39 cellular contexts compared by ENCODE assay signal in the genomic region with DNA sequence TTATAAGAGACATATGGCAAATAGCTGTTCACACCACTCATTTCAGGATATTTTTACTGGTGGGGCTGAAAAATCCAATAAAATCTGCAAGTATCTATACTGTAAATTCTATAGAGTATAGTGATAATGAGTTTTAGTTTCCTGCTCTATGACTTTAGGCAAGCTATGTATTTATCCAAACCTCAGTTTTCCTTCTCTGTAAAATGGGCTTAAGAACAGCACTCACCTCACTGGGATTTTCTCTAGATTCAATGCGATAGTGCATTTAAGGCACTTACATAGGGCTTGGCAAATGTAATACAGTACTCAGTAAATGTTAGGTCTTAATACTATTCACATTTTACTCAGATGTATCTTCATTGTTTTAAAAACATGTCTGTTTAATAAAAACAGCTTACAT.
"Had no signal": no experiment of that assay in that cellular context is flagged by ENCODE, and none has a peak within 500 bp of the region (broad histone marks: within the 10 kb centered on the region; RNA-seq: fewer than 3 reads in every experiment).

No MANE protein-coding gene starts in this region.

- DNase-seq: activated effector memory CD4-positive, alpha-beta T cell treated with anti-CD3 and anti-CD28 coated beads, Interleukin-2, amount 50 U/mL, for 16 hours; activated effector memory CD4-positive, alpha-beta T cell treated with Interleukin-2 at 50 U/mL for 16 hours; activated gamma-delta T cell; activated gamma-delta T cell treated with Interleukin-2 at 50 U/mL for 16 hours; activated naive CD4-positive, alpha-beta T cell; activated naive CD4-positive, alpha-beta T cell treated with anti-CD3 and anti-CD28 coated beads for 36 hours; activated naive CD4-positive, alpha-beta T cell treated with anti-CD3 and anti-CD28 coated beads, Interleukin-2, amount 10 ng/mL, durations not matched to agents 7 days and 5 days; activated naive CD4-positive, alpha-beta T cell treated with anti-CD3 and anti-CD28 coated beads, Interleukin-2, amount 50 U/mL, for 16 hours; activated naive CD4-positive, alpha-beta T cell treated with Interleukin-2 at 50 U/mL for 16 hours; activated naive CD8-positive, alpha-beta T cell treated with anti-CD3 and anti-CD28 coated beads for 36 hours; activated naive CD8-positive, alpha-beta T cell treated with anti-CD3 and anti-CD28 coated beads, Interleukin-2, amount 10 ng/mL, durations not matched to agents 7 days and 5 days; activated naive CD8-positive, alpha-beta T cell treated with anti-CD3 and anti-CD28 coated beads, Interleukin-2, amount 50 U/mL, for 24 hours; activated T-cell treated with anti-CD3 and anti-CD28 coated beads, Interleukin-2, amount 50 U/mL, for 4 hours; activated T-cell treated with anti-CD3 and anti-CD28 coated beads, Interleukin-2, amount 50 U/mL, for 48 hours; activated T-cell treated with anti-CD3 and anti-CD28 coated beads, Interleukin-2, amount 50 U/mL, for 72 hours; adrenal gland; amniotic stem cell; amygdala; anterior cingulate cortex; aorta; body of pancreas; brain microvascular endothelial cell; caudate nucleus; central memory CD4-positive, alpha-beta T cell; cerebellar nuclear complex had no signal

- H3K4me3 Mint-ChIP-seq: activated naive CD4-positive, alpha-beta T cell treated with anti-CD3 and anti-CD28 coated beads for 36 hours; activated naive CD4-positive, alpha-beta T cell treated with anti-CD3 and anti-CD28 coated beads, Interleukin-2, amount 10 ng/mL, durations not matched to agents 7 days and 5 days; activated naive CD4-positive, alpha-beta T cell treated with anti-CD3 and anti-CD28 coated beads, Interleukin-2, amount 50 U/mL, for 24 hours; activated naive CD8-positive, alpha-beta T cell; activated naive CD8-positive, alpha-beta T cell treated with anti-CD3 and anti-CD28 coated beads for 36 hours; activated naive CD8-positive, alpha-beta T cell treated with anti-CD3 and anti-CD28 coated beads, Interleukin-2, amount 10 ng/mL, durations not matched to agents 7 days and 5 days; activated naive CD8-positive, alpha-beta T cell treated with anti-CD3 and anti-CD28 coated beads, Interleukin-2, amount 50 U/mL, for 24 hours; activated T-cell treated with anti-CD3 and anti-CD28 coated beads, Interleukin-2, amount 50 U/mL, for 4 hours; activated T-cell treated with anti-CD3 and anti-CD28 coated beads, Interleukin-2, amount 50 U/mL, for 72 hours; activated T-helper 1 cell treated with anti-CD3 and anti-CD28 coated beads, Interleukin-12 subunit alpha, Interleukin-12 subunit beta, Interleukin-2, Interleukin-4 antibody, amounts not matched to agents 30 ng/mL and 10 ng/mL and 1 ng/mL, durations not matched to agents 14 hours and 24 hours and 36 hours; activated T-helper 17 cell treated with anti-CD3 and anti-CD28 coated beads, Interleukin-2, amount 50 U/mL, for 72 hours; brain; central memory CD8-positive, alpha-beta T cell had no signal

- H3K36me3 Mint-ChIP-seq: activated naive CD4-positive, alpha-beta T cell treated with anti-CD3 and anti-CD28 coated beads, Interleukin-2, amount 10 ng/mL, durations not matched to agents 7 days and 5 days; activated naive CD4-positive, alpha-beta T cell treated with anti-CD3 and anti-CD28 coated beads, Interleukin-2, amount 50 U/mL, for 24 hours; activated naive CD4-positive, alpha-beta T cell treated with anti-CD3 and anti-CD28 coated beads, Interleukin-2, amount 50 U/mL, for 72 hours; activated naive CD8-positive, alpha-beta T cell; activated naive CD8-positive, alpha-beta T cell treated with anti-CD3 and anti-CD28 coated beads for 36 hours; activated naive CD8-positive, alpha-beta T cell treated with anti-CD3 and anti-CD28 coated beads, Interleukin-2, amount 10 ng/mL, durations not matched to agents 7 days and 5 days; brain had no signal

- H3K9me3 ChIP-seq: adrenal gland, ascending aorta, body of pancreas, breast epithelium had no signal

- H3K27ac Mint-ChIP-seq: activated naive CD4-positive, alpha-beta T cell treated with anti-CD3 and anti-CD28 coated beads for 36 hours; activated naive CD4-positive, alpha-beta T cell treated with anti-CD3 and anti-CD28 coated beads, Interleukin-2, amount 10 ng/mL, durations not matched to agents 7 days and 5 days; activated naive CD4-positive, alpha-beta T cell treated with anti-CD3 and anti-CD28 coated beads, Interleukin-2, amount 50 U/mL, for 72 hours; activated naive CD8-positive, alpha-beta T cell; activated naive CD8-positive, alpha-beta T cell treated with anti-CD3 and anti-CD28 coated beads for 36 hours; activated naive CD8-positive, alpha-beta T cell treated with anti-CD3 and anti-CD28 coated beads, Interleukin-2, amount 10 ng/mL, durations not matched to agents 7 days and 5 days; activated naive CD8-positive, alpha-beta T cell treated with anti-CD3 and anti-CD28 coated beads, Interleukin-2, amount 50 U/mL, for 24 hours; activated T-cell treated with anti-CD3 and anti-CD28 coated beads, Interleukin-2, amount 50 U/mL, for 72 hours; activated T-helper 1 cell treated with anti-CD3 and anti-CD28 coated beads, Interleukin-12 subunit alpha, Interleukin-12 subunit beta, Interleukin-2, Interleukin-4 antibody, amounts not matched to agents 30 ng/mL and 10 ng/mL and 1 ng/mL, durations not matched to agents 14 hours and 24 hours and 36 hours; activated T-helper 17 cell treated with anti-CD3 and anti-CD28 coated beads, Interleukin-2, amount 50 U/mL, for 72 hours; activated T-helper 2 cell treated with anti-CD3 and anti-CD28 coated beads, Interferon-gamma antibody, Interleukin-2, Interleukin-4, amounts not matched to agents 10 μg/mL and 5 μg/mL and 100 μg/mL, durations not matched to agents 14 hours and 24 hours and 36 hours; brain had no signal

- H3K4me3 ChIP-seq: adrenal gland, ascending aorta, body of pancreas, breast epithelium, cardiac muscle cell had no signal

- H3K9me3 Mint-ChIP-seq: activated naive CD4-positive, alpha-beta T cell treated with anti-CD3 and anti-CD28 coated beads for 36 hours; activated naive CD4-positive, alpha-beta T cell treated with anti-CD3 and anti-CD28 coated beads, Interleukin-2, amount 10 ng/mL, durations not matched to agents 7 days and 5 days; activated naive CD4-positive, alpha-beta T cell treated with anti-CD3 and anti-CD28 coated beads, Interleukin-2, amount 50 U/mL, for 24 hours; activated naive CD4-positive, alpha-beta T cell treated with anti-CD3 and anti-CD28 coated beads, Interleukin-2, amount 50 U/mL, for 72 hours; activated naive CD8-positive, alpha-beta T cell treated with anti-CD3 and anti-CD28 coated beads for 36 hours; activated naive CD8-positive, alpha-beta T cell treated with anti-CD3 and anti-CD28 coated beads, Interleukin-2, amount 10 ng/mL, durations not matched to agents 7 days and 5 days; activated naive CD8-positive, alpha-beta T cell treated with anti-CD3 and anti-CD28 coated beads, Interleukin-2, amount 50 U/mL, for 24 hours; activated T-cell treated with anti-CD3 and anti-CD28 coated beads, Interleukin-2, amount 50 U/mL, for 4 hours; activated T-cell treated with anti-CD3 and anti-CD28 coated beads, Interleukin-2, amount 50 U/mL, for 72 hours; activated T-helper 1 cell treated with anti-CD3 and anti-CD28 coated beads, Interleukin-12 subunit alpha, Interleukin-12 subunit beta, Interleukin-2, Interleukin-4 antibody, amounts not matched to agents 30 ng/mL and 10 ng/mL and 1 ng/mL, durations not matched to agents 14 hours and 24 hours and 36 hours; activated T-helper 17 cell treated with anti-CD3 and anti-CD28 coated beads, Interleukin-2, amount 50 U/mL, for 72 hours; activated T-helper 2 cell treated with anti-CD3 and anti-CD28 coated beads, Interferon-gamma antibody, Interleukin-2, Interleukin-4, amounts not matched to agents 10 μg/mL and 5 μg/mL and 100 μg/mL, durations not matched to agents 14 hours and 24 hours and 36 hours; central memory CD8-positive, alpha-beta T cell had no signal

- H3K36me3 ChIP-seq: adrenal gland, ascending aorta, brain microvascular endothelial cell, breast epithelium, cardiac muscle cell had no signal

- H3K27me3 ChIP-seq: ascending aorta, body of pancreas, brain microvascular endothelial cell had no signal

- H3K27ac ChIP-seq: adrenal gland, ascending aorta, body of pancreas, brain microvascular endothelial cell, breast epithelium, cardiac muscle cell had no signal

- H3K4me1 ChIP-seq: adrenal gland, ascending aorta, body of pancreas, breast epithelium had no signal

- H3K4me1 Mint-ChIP-seq: activated naive CD4-positive, alpha-beta T cell treated with anti-CD3 and anti-CD28 coated beads, Interleukin-2, amount 10 ng/mL, durations not matched to agents 7 days and 5 days; activated naive CD4-positive, alpha-beta T cell treated with anti-CD3 and anti-CD28 coated beads, Interleukin-2, amount 50 U/mL, for 24 hours; activated naive CD8-positive, alpha-beta T cell treated with anti-CD3 and anti-CD28 coated beads for 36 hours; activated naive CD8-positive, alpha-beta T cell treated with anti-CD3 and anti-CD28 coated beads, Interleukin-2, amount 10 ng/mL, durations not matched to agents 7 days and 5 days; activated naive CD8-positive, alpha-beta T cell treated with anti-CD3 and anti-CD28 coated beads, Interleukin-2, amount 50 U/mL, for 24 hours; activated T-helper 17 cell treated with anti-CD3 and anti-CD28 coated beads, Interleukin-2, amount 50 U/mL, for 72 hours; central memory CD8-positive, alpha-beta T cell had no signal

- FAIRE-seq: astrocyte, bronchial epithelial cell, colon had no signal

- ATAC-seq: activated naive CD4-positive, alpha-beta T cell treated with anti-CD3 and anti-CD28 coated beads, Interleukin-2, amount 50 U/mL, for 72 hours; activated naive CD8-positive, alpha-beta T cell treated with anti-CD3 and anti-CD28 coated beads, Interleukin-2, amount 50 U/mL, for 24 hours; activated T-cell treated with anti-CD3 and anti-CD28 coated beads, Interleukin-2, amount 50 U/mL, for 4 hours; activated T-cell treated with anti-CD3 and anti-CD28 coated beads, Interleukin-2, amount 50 U/mL, for 72 hours; activated T-helper 17 cell treated with anti-CD3 and anti-CD28 coated beads, Interleukin-2, amount 50 U/mL, for 72 hours; body of pancreas had no signal
